ENCODE assay signal across 8 cellular contexts in the genomic region with DNA sequence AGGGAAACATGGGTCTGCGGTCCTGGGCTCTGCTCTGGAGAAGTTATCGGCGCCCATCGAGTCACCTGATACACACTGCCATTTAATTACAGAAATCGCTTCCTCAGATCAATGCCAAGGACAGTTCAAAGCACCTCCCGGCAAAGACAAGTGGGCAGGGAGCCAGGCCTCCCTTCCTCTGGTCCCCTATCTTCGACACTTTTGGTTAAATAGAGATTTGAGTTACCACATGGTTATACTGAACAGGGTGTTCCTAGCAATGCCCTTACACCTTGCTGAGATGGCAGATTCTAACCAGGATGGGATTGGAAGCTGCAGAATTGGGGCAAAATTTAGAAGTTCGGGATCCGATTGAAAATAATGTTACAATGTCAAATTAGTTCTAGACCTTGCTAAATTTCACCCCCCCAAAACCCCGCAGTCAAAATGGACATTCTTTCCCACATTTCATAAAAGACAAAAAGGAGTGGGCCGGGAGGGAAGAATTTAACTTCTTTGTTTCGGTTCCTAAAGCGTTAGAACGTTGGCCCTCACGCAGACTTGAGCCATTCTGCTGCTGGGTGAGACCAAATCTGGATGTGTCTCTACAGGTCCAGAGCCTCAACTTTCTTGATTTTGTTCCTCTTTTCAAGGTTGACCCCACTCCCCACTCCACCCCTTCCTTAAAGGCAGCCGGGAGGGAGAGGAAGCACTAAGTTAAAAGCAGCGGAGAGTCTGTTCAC. TPM values are rescaled to one million over a fixed set of nuclear protein-coding genes. Genes with fewer than 3 reads are reported as not detected.
DNase-seq lines count a peak whose midpoint lies in the region; ATAC-seq, FAIRE-seq and TF ChIP-seq lines count a peak whose summit lies in the region.

No MANE protein-coding gene starts in this region.

- TF ChIP-seq CTCF in activated CD8-positive, alpha-beta T cell treated with anti-CD3 and anti-CD28 coated beads for 36 hours (IDR thresholded peaks at IDR 0.05): no peak
- TF ChIP-seq CTCF in kidney (IDR thresholded peaks at IDR 0.05; ENCODE audit: borderline replicate concordance, extremely low read depth, insufficient read depth): no peak
- no peak for TF ChIP-seq CTCF in upper lobe of right lung (IDR thresholded peaks at IDR 0.05)
- no peak for TF ChIP-seq CTCF in glutamatergic neuron (IDR thresholded peaks at IDR 0.05; ENCODE audit: partially characterized antibody, unreplicated experiment)

- FAIRE-seq in kidney (lab: Jason Lieb, UNC): no peak

- H3K36me3 ChIP-seq in kidney (ENCODE audit: control insufficient read depth in 1 of 2, insufficient read depth in 2 of 2, low read length in 2 of 2) (no peaks in the 10 kb centered on the region), upper lobe of right lung (no peaks in the 10 kb centered on the region)

- POLR2A ChIA-PET in activated CD8-positive, alpha-beta T cell treated with anti-CD3 and anti-CD28 coated beads for 36 hours (lab: Charles Lee): interaction anchor here (0.8 to 1.2 kb wide), 2 partner anchors 11 to 29 kb away, joined by 3 read pairs; no protein-coding TSS in a partner anchor

- H3K27me3 Mint-ChIP-seq in activated T-cell treated with anti-CD3 and anti-CD28 coated beads, Interleukin-2, amount 50 U/mL, for 72 hours (ENCODE audit: low read depth): peaks cover 80% of the 10 kb centered on the region
- peaks cover 71% of the 10 kb centered on the region for H3K27me3 Mint-ChIP-seq in activated CD8-positive, alpha-beta T cell treated with anti-CD3 and anti-CD28 coated beads for 36 hours
- peaks cover 37% of the 10 kb centered on the region for H3K27me3 Mint-ChIP-seq in glutamatergic neuron (ENCODE audit: unreplicated experiment)

- no peak overlapping the region for H3K9ac ChIP-seq in kidney (ENCODE audit: low read length in 2 of 2)

- H3K9me3 Mint-ChIP-seq in activated T-cell treated with anti-CD3 and anti-CD28 coated beads, Interleukin-2, amount 50 U/mL, for 72 hours: no peaks in the 10 kb centered on the region
- H3K9me3 Mint-ChIP-seq in activated CD8-positive, alpha-beta T cell treated with anti-CD3 and anti-CD28 coated beads for 36 hours: no peaks in the 10 kb centered on the region
- peaks cover 11% of the 10 kb centered on the region for H3K9me3 Mint-ChIP-seq in glutamatergic neuron (ENCODE audit: unreplicated experiment)

- DNase-seq in activated T-cell treated with anti-CD3 and anti-CD28 coated beads, Interleukin-2, amount 50 U/mL, for 72 hours: no peak
- no peak for DNase-seq in activated T-cell treated with anti-CD3 and anti-CD28 coated beads, Interleukin-2, amount 50 U/mL, for 1 hour
- no peak for DNase-seq in activated CD8-positive, alpha-beta T cell treated with anti-CD3 and anti-CD28 coated beads for 36 hours
- DNase-seq in kidney: no peak
- DNase-seq in upper lobe of right lung: no peak
- DNase-seq in glutamatergic neuron: no peak

- H3K4me1 ChIP-seq in kidney (ENCODE audit: control insufficient read depth in 1 of 2, insufficient read depth in 1 of 2, low read depth in 1 of 2, low read length in 2 of 2) (peaks cover 4 to 14% of the 10 kb centered on the region in 2 donors), upper lobe of right lung (peaks cover 20% of the 10 kb centered on the region)

- no peak overlapping the region for H3K27ac Mint-ChIP-seq in activated T-cell treated with anti-CD3 and anti-CD28 coated beads, Interleukin-2, amount 50 U/mL, for 72 hours
- H3K27ac Mint-ChIP-seq in activated CD8-positive, alpha-beta T cell treated with anti-CD3 and anti-CD28 coated beads for 36 hours: peak overlapping the region; percentile 30
- no peak overlapping the region for H3K27ac Mint-ChIP-seq in glutamatergic neuron (ENCODE audit: unreplicated experiment)

- peak overlapping the region; percentile 23 to 60 for H3K4me3 ChIP-seq in kidney (ENCODE audit: low read length in 2 of 2)
- H3K4me3 ChIP-seq in upper lobe of right lung: peak overlapping the region; percentile 46

- H3K9me3 ChIP-seq in kidney (ENCODE audit: control insufficient read depth in 1 of 2, low read length in 2 of 2) (no peaks in the 10 kb centered on the region), upper lobe of right lung (no peaks in the 10 kb centered on the region)

- intact Hi-C loops in activated CD8-positive, alpha-beta T cell treated with anti-CD3 and anti-CD28 coated beads for 36 hours (cut with micrococcal nuclease): loop anchor here (2.0 to 5.0 kb wide), 4 partner anchors 35 to 1110 kb away; no protein-coding TSS in a partner anchor
- intact Hi-C loops in kidney (cut with DNase I) (loop anchor here (10.0 kb wide), 2 partner anchors 952 to 1112 kb away; no protein-coding TSS in a partner anchor), upper lobe of right lung (cut with DNase I) (no loop called here)

- H3K27me3 ChIP-seq in upper lobe of right lung: peaks cover 56% of the 10 kb centered on the region

- H3K27ac ChIP-seq in kidney (ENCODE audit: low read depth in 2 of 2, low read length in 2 of 2) (no peak overlapping the region), upper lobe of right lung (no peak overlapping the region)

- ATAC-seq in activated T-cell treated with anti-CD3 and anti-CD28 coated beads, Interleukin-2, amount 50 U/mL, for 72 hours (replicated peaks in 1 of 2): no peak
- no peak for ATAC-seq in activated CD8-positive, alpha-beta T cell treated with anti-CD3 and anti-CD28 coated beads for 36 hours
- peak; percentile 54 for ATAC-seq in upper lobe of right lung
- ATAC-seq in GM18520 (IDR thresholded peaks at IDR 0.05; ENCODE audit: unreplicated experiment): no peak
- ATAC-seq in GM21360 (IDR thresholded peaks at IDR 0.05; ENCODE audit: unreplicated experiment): no peak

- H3K36me3 Mint-ChIP-seq in activated T-cell treated with anti-CD3 and anti-CD28 coated beads, Interleukin-2, amount 50 U/mL, for 72 hours (ENCODE audit: insufficient read depth in 2 of 2): no peaks in the 10 kb centered on the region
- peaks cover 2% of the 10 kb centered on the region for H3K36me3 Mint-ChIP-seq in activated CD8-positive, alpha-beta T cell treated with anti-CD3 and anti-CD28 coated beads for 36 hours (ENCODE audit: low read depth)
- H3K36me3 Mint-ChIP-seq in glutamatergic neuron (ENCODE audit: unreplicated experiment): no peaks in the 10 kb centered on the region

- peaks cover 55% of the 10 kb centered on the region for H3K4me1 Mint-ChIP-seq in activated T-cell treated with anti-CD3 and anti-CD28 coated beads, Interleukin-2, amount 50 U/mL, for 72 hours (ENCODE audit: low read depth)
- H3K4me1 Mint-ChIP-seq in activated CD8-positive, alpha-beta T cell treated with anti-CD3 and anti-CD28 coated beads for 36 hours (ENCODE audit: low read depth): peaks cover 41% of the 10 kb centered on the region
- peaks cover 13% of the 10 kb centered on the region for H3K4me1 Mint-ChIP-seq in glutamatergic neuron (ENCODE audit: low read depth, unreplicated experiment)

- CTCF ChIA-PET in activated CD8-positive, alpha-beta T cell treated with anti-CD3 and anti-CD28 coated beads for 36 hours (lab: Charles Lee): interaction anchor here (0.7 to 4.0 kb wide), 38 partner anchors 8 to 1155 kb away, joined by 3 to 29 read pairs (median 4); a partner anchor contains a TSS

- peak overlapping the region; percentile 78 to 86 for H3K4me3 Mint-ChIP-seq in activated T-cell treated with anti-CD3 and anti-CD28 coated beads, Interleukin-2, amount 50 U/mL, for 72 hours
- peak overlapping the region; percentile 61 for H3K4me3 Mint-ChIP-seq in activated CD8-positive, alpha-beta T cell treated with anti-CD3 and anti-CD28 coated beads for 36 hours
- H3K4me3 Mint-ChIP-seq in glutamatergic neuron (ENCODE audit: unreplicated experiment): no peak overlapping the region

RNA-seq across cellular contexts. Expression of a gene that starts 2.2 kb away (rescaled TPM):
- not detected for total RNA-seq in activated T-cell treated with anti-CD3 and anti-CD28 coated beads, Interleukin-2, amount 50 U/mL, for 72 hours
- not detected for total RNA-seq in activated CD8-positive, alpha-beta T cell treated with anti-CD3 and anti-CD28 coated beads for 36 hours
- total RNA-seq in kidney: 0.82 TPM
- not detected for polyA plus RNA-seq in kidney (ENCODE audit: insufficient read depth, low read depth, low replicate concordance)
- not detected for total RNA-seq in upper lobe of right lung
- total RNA-seq in glutamatergic neuron (ENCODE audit: unreplicated experiment): not detected

RNA-seq across cellular contexts. Expression of a gene that starts 21.5 kb away (rescaled TPM):
- not detected for total RNA-seq in activated T-cell treated with anti-CD3 and anti-CD28 coated beads, Interleukin-2, amount 50 U/mL, for 72 hours
- not detected for total RNA-seq in activated CD8-positive, alpha-beta T cell treated with anti-CD3 and anti-CD28 coated beads for 36 hours
- total RNA-seq in kidney: 0.13 TPM
- not detected for polyA plus RNA-seq in kidney (ENCODE audit: insufficient read depth, low read depth, low replicate concordance)
- total RNA-seq in upper lobe of right lung: not detected
- total RNA-seq in glutamatergic neuron (ENCODE audit: unreplicated experiment): not detected
